15 cellular contexts compared by ENCODE assay signal in genomic region chr14:68689426-68689825, GRCh38.
DNase-seq lines count a peak whose midpoint lies in the region; ATAC-seq and TF ChIP-seq lines count a peak whose summit lies in the region.
"Had no signal": no experiment of that assay in that cellular context is flagged by ENCODE, and none has a peak within 500 bp of the region (broad histone marks: within the 10 kb centered on the region; RNA-seq: fewer than 3 reads in every experiment).

No MANE protein-coding gene starts in this region.

- H3K27me3 ChIP-seq in muscle layer of colon (ENCODE audit: control insufficient read depth in 1 of 2, insufficient read depth in 2 of 2, low read length in 2 of 2) (no peaks in the 10 kb centered on the region), thyroid gland (no peaks in the 10 kb centered on the region)
- H3K27me3 ChIP-seq: MG63, tibial nerve had no signal

- POLR2A ChIA-PET in activated CD4-positive, alpha-beta memory T cell treated with anti-CD3 and anti-CD28 coated beads for 36 hours (lab: Charles Lee) = no interaction called here
- POLR2A ChIA-PET in activated CD4-positive, alpha-beta memory T cell treated with anti-CD3 and anti-CD28 coated beads, Interleukin-2, amount 10 ng/mL, durations not matched to agents 7 days and 5 days (lab: Charles Lee) = interaction anchor here (1.3 to 7.6 kb wide), 2 partner anchors 99 to 101 kb away, joined by 3 to 153 read pairs; partner anchors contain the start of gene ZFP36L1

- H3K4me1 ChIP-seq in muscle layer of colon (ENCODE audit: insufficient read depth, low read length) (peaks cover 36% of the 10 kb centered on the region), thyroid gland (peaks cover 8 to 42% of the 10 kb centered on the region in 2 donors)

- H3K27ac ChIP-seq in muscle layer of colon (ENCODE audit: low read depth, low read length) (no peak overlapping the region), thyroid gland (peak overlapping the region in 2 of 3 donors; percentile 56 to 73)
- H3K27ac ChIP-seq: tibial nerve had no signal

- peaks cover 27% of the 10 kb centered on the region for H3K4me1 Mint-ChIP-seq in activated CD4-positive, alpha-beta memory T cell treated with anti-CD3 and anti-CD28 coated beads for 36 hours (ENCODE audit: low read depth)
- H3K4me1 Mint-ChIP-seq in activated CD4-positive, alpha-beta memory T cell treated with anti-CD3 and anti-CD28 coated beads, Interleukin-2, amount 10 ng/mL, durations not matched to agents 7 days and 5 days = peaks cover 28% of the 10 kb centered on the region
- peaks cover 39% of the 10 kb centered on the region for H3K4me1 Mint-ChIP-seq in T-helper 17 cell

- intact Hi-C loops in activated CD4-positive, alpha-beta memory T cell treated with anti-CD3 and anti-CD28 coated beads for 36 hours (cut with micrococcal nuclease) = loop anchor here (5.0 to 10.0 kb wide), 2 partner anchors 207 to 405 kb away; no protein-coding TSS in a partner anchor
- intact Hi-C loops in thyroid gland (cut with DNase I) = no loop called here

- peak overlapping the region; percentile 1 for H3K4me3 Mint-ChIP-seq in activated CD4-positive, alpha-beta memory T cell treated with anti-CD3 and anti-CD28 coated beads for 36 hours
- H3K4me3 Mint-ChIP-seq in activated CD4-positive, alpha-beta memory T cell treated with anti-CD3 and anti-CD28 coated beads, Interleukin-2, amount 10 ng/mL, durations not matched to agents 7 days and 5 days = no peak overlapping the region
- H3K4me3 Mint-ChIP-seq in T-helper 17 cell = no peak overlapping the region

- H3K36me3 ChIP-seq in muscle layer of colon (ENCODE audit: insufficient read depth, low read length) (no peaks in the 10 kb centered on the region), thyroid gland (no peaks in the 10 kb centered on the region)
- H3K36me3 ChIP-seq: MG63, tibial nerve had no signal

- no peaks in the 10 kb centered on the region for H3K27me3 Mint-ChIP-seq in activated CD4-positive, alpha-beta memory T cell treated with anti-CD3 and anti-CD28 coated beads for 36 hours
- no peaks in the 10 kb centered on the region for H3K27me3 Mint-ChIP-seq in activated CD4-positive, alpha-beta memory T cell treated with anti-CD3 and anti-CD28 coated beads, Interleukin-2, amount 10 ng/mL, durations not matched to agents 7 days and 5 days
- H3K27me3 Mint-ChIP-seq in T-helper 17 cell = no peaks in the 10 kb centered on the region

- H3K4me3 ChIP-seq in muscle layer of colon (ENCODE audit: low read depth in 1 of 2, low read length in 2 of 2) (no peak overlapping the region), thyroid gland (replicated peaks in 1 of 3) (no peak overlapping the region)
- H3K4me3 ChIP-seq: GM23248, MG63, tibial nerve had no signal

- no peak for ATAC-seq in T-helper 17 cell
- ATAC-seq: right cardiac atrium had no signal

- no peaks in the 10 kb centered on the region for H3K36me3 Mint-ChIP-seq in activated CD4-positive, alpha-beta memory T cell treated with anti-CD3 and anti-CD28 coated beads for 36 hours
- no peaks in the 10 kb centered on the region for H3K36me3 Mint-ChIP-seq in activated CD4-positive, alpha-beta memory T cell treated with anti-CD3 and anti-CD28 coated beads, Interleukin-2, amount 10 ng/mL, durations not matched to agents 7 days and 5 days (ENCODE audit: low read depth)
- H3K36me3 Mint-ChIP-seq in T-helper 17 cell (ENCODE audit: low read depth) = no peaks in the 10 kb centered on the region

- no peak overlapping the region for H3K27ac Mint-ChIP-seq in activated CD4-positive, alpha-beta memory T cell treated with anti-CD3 and anti-CD28 coated beads for 36 hours
- no peak overlapping the region for H3K27ac Mint-ChIP-seq in activated CD4-positive, alpha-beta memory T cell treated with anti-CD3 and anti-CD28 coated beads, Interleukin-2, amount 10 ng/mL, durations not matched to agents 7 days and 5 days
- peak overlapping the region; percentile 100 for H3K27ac Mint-ChIP-seq in T-helper 17 cell

- WGBS in thyroid gland, 2 donors = 72 to 75% methylated on average over 6 of the region's 6 CpGs

- peak overlapping the region; percentile 23 for H3K9ac ChIP-seq in muscle layer of colon (ENCODE audit: low read length)

- no peaks in the 10 kb centered on the region for H3K9me3 Mint-ChIP-seq in activated CD4-positive, alpha-beta memory T cell treated with anti-CD3 and anti-CD28 coated beads for 36 hours
- H3K9me3 Mint-ChIP-seq in activated CD4-positive, alpha-beta memory T cell treated with anti-CD3 and anti-CD28 coated beads, Interleukin-2, amount 10 ng/mL, durations not matched to agents 7 days and 5 days = no peaks in the 10 kb centered on the region

- DNase-seq in activated CD4-positive, alpha-beta memory T cell treated with anti-CD3 and anti-CD28 coated beads for 36 hours = no peak
- no peak for DNase-seq in activated CD4-positive, alpha-beta memory T cell treated with anti-CD3 and anti-CD28 coated beads, Interleukin-2, amount 10 ng/mL, durations not matched to agents 7 days and 5 days
- DNase-seq in T-helper 17 cell (no peak), thyroid gland (no peak), NCI-H526 treated with DMSO at 0.1 percent for 48 hours (lab: John Stamatoyannopoulos, UW) (no peak), DMS79 (lab: John Stamatoyannopoulos, UW) (no peak), GM03348 (ENCODE audit: low spot score) (no peak)
- DNase-seq: MG63; NCI-H1694; NCI-H446; stimulated activated CD4-positive, alpha-beta T cell treated with anti-CD3 and anti-CD28 coated beads, Interleukin-4, amount 100 ng/mL, for 24 hours had no signal

- CTCF ChIA-PET in activated CD4-positive, alpha-beta memory T cell treated with anti-CD3 and anti-CD28 coated beads for 36 hours (lab: Charles Lee) = interaction anchor here (0.6 kb wide), 1 partner anchor 1132 kb away, joined by 3 read pairs; no protein-coding TSS in a partner anchor
- CTCF ChIA-PET in activated CD4-positive, alpha-beta memory T cell treated with anti-CD3 and anti-CD28 coated beads, Interleukin-2, amount 10 ng/mL, durations not matched to agents 7 days and 5 days (lab: Charles Lee) = interaction anchor here (1.3 to 1.6 kb wide), 2 partner anchors 22 to 91 kb away, joined by 3 read pairs; no protein-coding TSS in a partner anchor

- TF ChIP-seq CTCF in thyroid gland (IDR thresholded peaks at IDR 0.05) = no peak

- H3K9me3 ChIP-seq in T-helper 17 cell (ENCODE audit: control insufficient read depth, low read length, poor library complexity, severe bottlenecking) = no peaks in the 10 kb centered on the region
- H3K9me3 ChIP-seq in muscle layer of colon (ENCODE audit: low read length) = no peaks in the 10 kb centered on the region
- no peaks in the 10 kb centered on the region for H3K9me3 ChIP-seq in thyroid gland
- H3K9me3 ChIP-seq: MG63, tibial nerve had no signal

- TF ChIP-seq POLR2A in thyroid gland (IDR thresholded peaks at IDR 0.05) = no peak
